20 cellular contexts compared by ENCODE assay signal in the genomic region with DNA sequence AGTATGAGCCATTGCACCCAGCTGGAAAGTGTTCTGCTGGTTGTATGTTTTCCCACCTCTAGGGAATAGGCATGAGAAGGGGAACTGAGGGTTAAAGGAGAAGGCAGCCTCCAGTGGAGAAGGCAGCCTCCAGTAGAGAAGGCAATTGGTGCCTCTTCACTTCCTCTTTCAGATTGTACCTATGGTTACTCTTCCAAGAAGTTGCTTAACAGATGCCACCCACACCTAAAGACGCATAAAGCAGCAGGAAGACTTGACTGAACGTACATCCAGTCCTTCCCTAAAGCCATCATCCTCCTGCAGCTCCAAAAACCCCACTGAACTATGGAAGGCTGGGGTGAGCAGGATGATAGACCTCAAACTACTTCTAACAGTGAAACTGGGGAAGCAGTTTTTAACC. TPM values are rescaled to one million over a fixed set of nuclear protein-coding genes. Genes with fewer than 3 reads are reported as not detected.
DNase-seq lines count a peak whose midpoint lies in the region; ATAC-seq and TF ChIP-seq lines count a peak whose summit lies in the region.
"Had no signal": no experiment of that assay in that cellular context is flagged by ENCODE, and none has a peak within 500 bp of the region (broad histone marks: within the 10 kb centered on the region; RNA-seq: fewer than 3 reads in every experiment).

No MANE protein-coding gene starts in this region.

- TF ChIP-seq POLR2A in NB4 (IDR thresholded peaks at IDR 0.05; ENCODE audit: extremely low read depth, insufficient read length): no peak

- CTCF ChIA-PET in activated CD4-positive, alpha-beta memory T cell treated with anti-CD3 and anti-CD28 coated beads, Interleukin-2, amount 10 ng/mL, durations not matched to agents 7 days and 5 days (lab: Charles Lee): interaction anchor here (0.9 to 1.1 kb wide), 2 partner anchors 67 to 440 kb away, joined by 3 read pairs; no protein-coding TSS in a partner anchor
- CTCF ChIA-PET in activated CD4-positive, alpha-beta memory T cell treated with anti-CD3 and anti-CD28 coated beads for 36 hours (lab: Charles Lee): no interaction called here
- CTCF ChIA-PET in activated CD8-positive, alpha-beta T cell treated with anti-CD3 and anti-CD28 coated beads for 36 hours (lab: Charles Lee): no interaction called here

- peak; percentile 38 for ATAC-seq in activated CD8-positive, alpha-beta T cell treated with anti-CD3 and anti-CD28 coated beads for 36 hours
- ATAC-seq in stimulated activated naive B cell treated with anti-CD40 and anti-IgM and Interleukin-4, amounts not matched to agents 10 μg/mL and 1 μg/mL and 100 μg/mL, for 72 hours (replicated peaks): peak; percentile 77 to 78
- no peak for ATAC-seq in HG03520 (IDR thresholded peaks at IDR 0.05; ENCODE audit: unreplicated experiment)

- H3K27me3 Mint-ChIP-seq in activated CD4-positive, alpha-beta memory T cell treated with anti-CD3 and anti-CD28 coated beads, Interleukin-2, amount 10 ng/mL, durations not matched to agents 7 days and 5 days: no peaks in the 10 kb centered on the region
- H3K27me3 Mint-ChIP-seq in activated CD4-positive, alpha-beta memory T cell treated with anti-CD3 and anti-CD28 coated beads for 36 hours: peaks cover 3% of the 10 kb centered on the region
- peaks cover 3% of the 10 kb centered on the region for H3K27me3 Mint-ChIP-seq in activated CD8-positive, alpha-beta T cell treated with anti-CD3 and anti-CD28 coated beads for 36 hours
- no peaks in the 10 kb centered on the region for H3K27me3 Mint-ChIP-seq in stimulated activated naive B cell treated with anti-CD40 and anti-IgM and Interleukin-4, amounts not matched to agents 10 μg/mL and 1 μg/mL and 100 μg/mL, for 72 hours

- peaks cover 39% of the 10 kb centered on the region for H3K36me3 Mint-ChIP-seq in activated CD4-positive, alpha-beta memory T cell treated with anti-CD3 and anti-CD28 coated beads, Interleukin-2, amount 10 ng/mL, durations not matched to agents 7 days and 5 days (ENCODE audit: low read depth)
- no peaks in the 10 kb centered on the region for H3K36me3 Mint-ChIP-seq in activated CD4-positive, alpha-beta memory T cell treated with anti-CD3 and anti-CD28 coated beads for 36 hours
- H3K36me3 Mint-ChIP-seq in activated CD8-positive, alpha-beta T cell treated with anti-CD3 and anti-CD28 coated beads for 36 hours (ENCODE audit: low read depth): no peaks in the 10 kb centered on the region
- peaks cover 0 to 3% of the 10 kb centered on the region in 2 donors for H3K36me3 Mint-ChIP-seq in stimulated activated naive B cell treated with anti-CD40 and anti-IgM and Interleukin-4, amounts not matched to agents 10 μg/mL and 1 μg/mL and 100 μg/mL, for 72 hours

- no peak overlapping the region for H3K4me3 Mint-ChIP-seq in activated CD4-positive, alpha-beta memory T cell treated with anti-CD3 and anti-CD28 coated beads, Interleukin-2, amount 10 ng/mL, durations not matched to agents 7 days and 5 days
- no peak overlapping the region for H3K4me3 Mint-ChIP-seq in activated CD4-positive, alpha-beta memory T cell treated with anti-CD3 and anti-CD28 coated beads for 36 hours
- H3K4me3 Mint-ChIP-seq in activated CD8-positive, alpha-beta T cell treated with anti-CD3 and anti-CD28 coated beads for 36 hours: no peak overlapping the region
- H3K4me3 Mint-ChIP-seq in stimulated activated naive B cell treated with anti-CD40 and anti-IgM and Interleukin-4, amounts not matched to agents 10 μg/mL and 1 μg/mL and 100 μg/mL, for 72 hours: no peak overlapping the region

- TF ChIP-seq CTCF in NB4 (IDR thresholded peaks at IDR 0.05; ENCODE audit: low read depth, low read length): no peak
- TF ChIP-seq CTCF in activated CD8-positive, alpha-beta T cell treated with anti-CD3 and anti-CD28 coated beads for 36 hours (IDR thresholded peaks at IDR 0.05): no peak

- POLR2A ChIA-PET in activated CD4-positive, alpha-beta memory T cell treated with anti-CD3 and anti-CD28 coated beads, Interleukin-2, amount 10 ng/mL, durations not matched to agents 7 days and 5 days (lab: Charles Lee): no interaction called here
- POLR2A ChIA-PET in activated CD4-positive, alpha-beta memory T cell treated with anti-CD3 and anti-CD28 coated beads for 36 hours (lab: Charles Lee): no interaction called here
- POLR2A ChIA-PET in activated CD8-positive, alpha-beta T cell treated with anti-CD3 and anti-CD28 coated beads for 36 hours (lab: Charles Lee): interaction anchor here (0.6 to 0.9 kb wide), 2 partner anchors 23 to 989 kb away, joined by 4 read pairs; no protein-coding TSS in a partner anchor

- intact Hi-C loops in activated CD4-positive, alpha-beta memory T cell treated with anti-CD3 and anti-CD28 coated beads for 36 hours (cut with micrococcal nuclease): no loop called here
- intact Hi-C loops in activated CD8-positive, alpha-beta T cell treated with anti-CD3 and anti-CD28 coated beads for 36 hours (cut with micrococcal nuclease): no loop called here

- H3K9me3 Mint-ChIP-seq in activated CD4-positive, alpha-beta memory T cell treated with anti-CD3 and anti-CD28 coated beads, Interleukin-2, amount 10 ng/mL, durations not matched to agents 7 days and 5 days: no peaks in the 10 kb centered on the region
- no peaks in the 10 kb centered on the region for H3K9me3 Mint-ChIP-seq in activated CD4-positive, alpha-beta memory T cell treated with anti-CD3 and anti-CD28 coated beads for 36 hours
- H3K9me3 Mint-ChIP-seq in activated CD8-positive, alpha-beta T cell treated with anti-CD3 and anti-CD28 coated beads for 36 hours: no peaks in the 10 kb centered on the region
- H3K9me3 Mint-ChIP-seq in stimulated activated naive B cell treated with anti-CD40 and anti-IgM and Interleukin-4, amounts not matched to agents 10 μg/mL and 1 μg/mL and 100 μg/mL, for 72 hours: no peaks in the 10 kb centered on the region

- DNase-seq in activated CD4-positive, alpha-beta memory T cell treated with anti-CD3 and anti-CD28 coated beads, Interleukin-2, amount 10 ng/mL, durations not matched to agents 7 days and 5 days: no peak
- DNase-seq in activated CD4-positive, alpha-beta memory T cell treated with anti-CD3 and anti-CD28 coated beads for 36 hours: no peak
- DNase-seq in NB4 (ENCODE audit: low read depth) (peak; percentile 43), NCI-H2081 treated with DMSO at 0.1 percent for 48 hours (lab: John Stamatoyannopoulos, UW) (no peak)
- peak; percentile 6 for DNase-seq in activated CD8-positive, alpha-beta T cell treated with anti-CD3 and anti-CD28 coated beads for 36 hours
- DNase-seq in stimulated activated naive B cell treated with anti-CD40 and anti-IgM and Interleukin-4, amounts not matched to agents 10 μg/mL and 1 μg/mL and 100 μg/mL, for 72 hours: no peak
- no peak for DNase-seq in stimulated activated naive CD4-positive, alpha-beta T cell (lab: John Stamatoyannopoulos, UW)
- DNase-seq: activated gamma-delta T cell treated with Interleukin-2 at 50 U/mL for 16 hours; activated T-cell treated with anti-CD3 and anti-CD28 coated beads for 4 hours; brain microvascular endothelial cell; DMS53; effector CD4-positive, alpha-beta T cell; H7; head of caudate nucleus; NCI-H2081; NCI-H446 treated with DMSO at 0.1 percent for 48 hours; PC-9; SHP77; trophoblast cell had no signal

- peaks cover 43% of the 10 kb centered on the region for H3K4me1 Mint-ChIP-seq in activated CD4-positive, alpha-beta memory T cell treated with anti-CD3 and anti-CD28 coated beads, Interleukin-2, amount 10 ng/mL, durations not matched to agents 7 days and 5 days
- peaks cover 5% of the 10 kb centered on the region for H3K4me1 Mint-ChIP-seq in activated CD4-positive, alpha-beta memory T cell treated with anti-CD3 and anti-CD28 coated beads for 36 hours (ENCODE audit: low read depth)
- H3K4me1 Mint-ChIP-seq in activated CD8-positive, alpha-beta T cell treated with anti-CD3 and anti-CD28 coated beads for 36 hours (ENCODE audit: low read depth): peaks cover 21% of the 10 kb centered on the region
- peaks cover 22 to 42% of the 10 kb centered on the region in 2 donors for H3K4me1 Mint-ChIP-seq in stimulated activated naive B cell treated with anti-CD40 and anti-IgM and Interleukin-4, amounts not matched to agents 10 μg/mL and 1 μg/mL and 100 μg/mL, for 72 hours

- peak overlapping the region; percentile 4 for H3K27ac Mint-ChIP-seq in activated CD4-positive, alpha-beta memory T cell treated with anti-CD3 and anti-CD28 coated beads, Interleukin-2, amount 10 ng/mL, durations not matched to agents 7 days and 5 days
- no peak overlapping the region for H3K27ac Mint-ChIP-seq in activated CD4-positive, alpha-beta memory T cell treated with anti-CD3 and anti-CD28 coated beads for 36 hours
- H3K27ac Mint-ChIP-seq in activated CD8-positive, alpha-beta T cell treated with anti-CD3 and anti-CD28 coated beads for 36 hours: no peak overlapping the region
- peak overlapping the region; percentile 14 for H3K27ac Mint-ChIP-seq in stimulated activated naive B cell treated with anti-CD40 and anti-IgM and Interleukin-4, amounts not matched to agents 10 μg/mL and 1 μg/mL and 100 μg/mL, for 72 hours

- H3K4me3 ChIP-seq in NB4 (ENCODE audit: low read depth, low read length): no peak overlapping the region
- H3K4me3 ChIP-seq: PC-9 had no signal

RNA-seq across cellular contexts. Expression of gene DPF3, which starts 13.1 kb away (rescaled TPM):
- total RNA-seq in activated CD4-positive, alpha-beta memory T cell treated with anti-CD3 and anti-CD28 coated beads, Interleukin-2, amount 10 ng/mL, durations not matched to agents 7 days and 5 days: 10 to 100 TPM; 14.9 to 15.4 TPM
- total RNA-seq in activated CD4-positive, alpha-beta memory T cell treated with anti-CD3 and anti-CD28 coated beads for 36 hours: under 1 TPM; 0.24 to 0.39 TPM
- under 1 TPM; 0.13 to 0.54 TPM for total RNA-seq in activated CD8-positive, alpha-beta T cell treated with anti-CD3 and anti-CD28 coated beads for 36 hours
- total RNA-seq: PC-9 had no signal

RNA-seq across cellular contexts. Expression of gene DCAF4, which starts 45.4 kb away (rescaled TPM):
- total RNA-seq in activated CD4-positive, alpha-beta memory T cell treated with anti-CD3 and anti-CD28 coated beads, Interleukin-2, amount 10 ng/mL, durations not matched to agents 7 days and 5 days: 10 to 100 TPM; 13.6 to 15.6 TPM
- total RNA-seq in activated CD4-positive, alpha-beta memory T cell treated with anti-CD3 and anti-CD28 coated beads for 36 hours: 10 to 100 TPM; 13.4 to 13.6 TPM
- 10 to 100 TPM; 17.9 to 19.4 TPM for total RNA-seq in activated CD8-positive, alpha-beta T cell treated with anti-CD3 and anti-CD28 coated beads for 36 hours

Comparison
In these comparisons a context has a peak if more than half of its experiments do, and no peak if none do; other contexts are left out.
1. H3K27ac Mint-ChIP-seq: peak in activated CD4-positive, alpha-beta memory T cell treated with anti-CD3 and anti-CD28 coated beads, Interleukin-2, amount 10 ng/mL, durations not matched to agents 7 days and 5 days (single experiment) and stimulated activated naive B cell treated with anti-CD40 and anti-IgM and Interleukin-4, amounts not matched to agents 10 μg/mL and 1 μg/mL and 100 μg/mL, for 72 hours (single experiment); none in activated CD4-positive, alpha-beta memory T cell treated with anti-CD3 and anti-CD28 coated beads for 36 hours (single experiment) and activated CD8-positive, alpha-beta T cell treated with anti-CD3 and anti-CD28 coated beads for 36 hours (single experiment).
2. RNA of gene DPF3, which starts 13.1 kb away (total RNA-seq): 14.9 to 15.4 TPM in activated CD4-positive, alpha-beta memory T cell treated with anti-CD3 and anti-CD28 coated beads, Interleukin-2, amount 10 ng/mL, durations not matched to agents 7 days and 5 days; 0.13 to 0.54 TPM in activated CD8-positive, alpha-beta T cell treated with anti-CD3 and anti-CD28 coated beads for 36 hours and 0.24 to 0.39 TPM in activated CD4-positive, alpha-beta memory T cell treated with anti-CD3 and anti-CD28 coated beads for 36 hours; every median in the first group is over 10 times any median in the second.
3. DNase-seq: peak in NB4 (single experiment) and activated CD8-positive, alpha-beta T cell treated with anti-CD3 and anti-CD28 coated beads for 36 hours (single experiment); none in activated CD4-positive, alpha-beta memory T cell treated with anti-CD3 and anti-CD28 coated beads, Interleukin-2, amount 10 ng/mL, durations not matched to agents 7 days and 5 days (single experiment), activated CD4-positive, alpha-beta memory T cell treated with anti-CD3 and anti-CD28 coated beads for 36 hours (single experiment), stimulated activated naive B cell treated with anti-CD40 and anti-IgM and Interleukin-4, amounts not matched to agents 10 μg/mL and 1 μg/mL and 100 μg/mL, for 72 hours (single experiment), stimulated activated naive CD4-positive, alpha-beta T cell (0 of 6) and NCI-H2081 treated with DMSO at 0.1 percent for 48 hours (single experiment).